In the genomic region with DNA sequence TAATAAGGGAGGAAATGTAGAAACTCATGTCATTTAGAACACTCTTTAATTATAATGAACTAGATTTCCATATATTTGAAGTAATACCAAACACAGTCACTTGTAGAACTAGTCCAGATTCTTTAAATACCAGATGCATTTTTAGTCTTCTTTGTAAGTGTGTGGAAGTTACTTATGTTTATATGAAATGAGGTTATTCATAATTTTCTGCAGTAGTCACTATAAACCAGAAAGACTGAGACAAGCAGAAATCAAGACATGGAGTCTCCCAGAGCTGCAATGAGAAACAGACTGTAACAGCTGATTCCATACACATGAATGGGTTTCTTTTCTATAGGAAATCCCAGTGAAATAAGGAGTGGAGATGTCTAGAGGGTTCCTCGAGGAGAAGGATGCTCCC, we compare ENCODE assay signal across 28 cellular contexts.
"Had no signal": no experiment of that assay in that cellular context is flagged by ENCODE, and none has a peak within 500 bp of the region (broad histone marks: within the 10 kb centered on the region; RNA-seq: fewer than 3 reads in every experiment).

No MANE protein-coding gene starts in this region.

- H3K27me3 ChIP-seq: stomach, suprapubic skin, testis, thyroid gland, tibial nerve, transverse colon, upper lobe of left lung, upper lobe of right lung, uterus, vagina had no signal

- ATAC-seq: stimulated activated effector memory CD8-positive, alpha-beta T cell treated with anti-CD3 and anti-CD28 coated beads, Interleukin-12 subunit alpha, Interleukin-12 subunit beta, amount 100 ng/mL, for 72 hours; stimulated activated memory B cell treated with anti-CD40 and anti-IgM and Interleukin-4, amounts not matched to agents 10 μg/mL and 1 μg/mL and 100 μg/mL, for 72 hours; stimulated activated naive B cell treated with anti-CD40 and anti-IgM and Interleukin-4, amounts not matched to agents 10 μg/mL and 1 μg/mL and 100 μg/mL, for 72 hours; stimulated activated naive CD8-positive, alpha-beta T cell treated with anti-CD3 and anti-CD28 coated beads, Interleukin-15, amount 100 ng/mL, for 72 hours; stimulated activated naive CD8-positive, alpha-beta T cell treated with anti-CD3 and anti-CD28 coated beads, Interleukin-15, Interleukin-2, amounts not matched to agents 100 U/mL and 50 U/mL, for 24 hours; upper lobe of right lung had no signal

- H3K4me1 ChIP-seq: stomach, suprapubic skin, testis, thyroid gland, tibial artery, tibial nerve, transverse colon, upper lobe of left lung, upper lobe of right lung, uterus, vagina had no signal

- H3K4me3 Mint-ChIP-seq: stimulated activated effector memory CD8-positive, alpha-beta T cell treated with anti-CD3 and anti-CD28 coated beads, Interleukin-12 subunit alpha, Interleukin-12 subunit beta, amount 100 ng/mL, for 72 hours; stimulated activated memory B cell treated with anti-CD40 and anti-IgM and Interleukin-4, amounts not matched to agents 10 μg/mL and 1 μg/mL and 100 μg/mL, for 72 hours; stimulated activated naive B cell treated with anti-CD40 and anti-IgM and Interleukin-4, amounts not matched to agents 10 μg/mL and 1 μg/mL and 100 μg/mL, for 72 hours; stimulated activated naive CD8-positive, alpha-beta T cell treated with anti-CD3 and anti-CD28 coated beads, Interleukin-15, amount 100 ng/mL, for 72 hours; stimulated activated naive CD8-positive, alpha-beta T cell treated with anti-CD3 and anti-CD28 coated beads, Interleukin-15, Interleukin-2, amounts not matched to agents 100 ng/mL and 50 ng/mL, for 24 hours; type B pancreatic cell had no signal

- H3K36me3 Mint-ChIP-seq: stimulated activated effector memory CD8-positive, alpha-beta T cell treated with anti-CD3 and anti-CD28 coated beads, Interleukin-12 subunit alpha, Interleukin-12 subunit beta, amount 100 ng/mL, for 72 hours; stimulated activated memory B cell treated with anti-CD40 and anti-IgM and Interleukin-4, amounts not matched to agents 10 μg/mL and 1 μg/mL and 100 μg/mL, for 72 hours; stimulated activated naive B cell treated with anti-CD40 and anti-IgM and Interleukin-4, amounts not matched to agents 10 μg/mL and 1 μg/mL and 100 μg/mL, for 72 hours; type B pancreatic cell had no signal

- H3K27ac Mint-ChIP-seq: stimulated activated effector memory CD8-positive, alpha-beta T cell treated with anti-CD3 and anti-CD28 coated beads, Interleukin-12 subunit alpha, Interleukin-12 subunit beta, amount 100 ng/mL, for 72 hours; stimulated activated memory B cell treated with anti-CD40 and anti-IgM and Interleukin-4, amounts not matched to agents 10 μg/mL and 1 μg/mL and 100 μg/mL, for 72 hours; stimulated activated naive B cell treated with anti-CD40 and anti-IgM and Interleukin-4, amounts not matched to agents 10 μg/mL and 1 μg/mL and 100 μg/mL, for 72 hours; stimulated activated naive CD8-positive, alpha-beta T cell treated with anti-CD3 and anti-CD28 coated beads, Interleukin-15, amount 100 ng/mL, for 72 hours; stimulated activated naive CD8-positive, alpha-beta T cell treated with anti-CD3 and anti-CD28 coated beads, Interleukin-15, Interleukin-2, amounts not matched to agents 100 ng/mL and 50 ng/mL, for 24 hours; type B pancreatic cell had no signal

- H3K27me3 Mint-ChIP-seq: stimulated activated memory B cell treated with anti-CD40 and anti-IgM and Interleukin-4, amounts not matched to agents 10 μg/mL and 1 μg/mL and 100 μg/mL, for 72 hours; stimulated activated naive B cell treated with anti-CD40 and anti-IgM and Interleukin-4, amounts not matched to agents 10 μg/mL and 1 μg/mL and 100 μg/mL, for 72 hours; stimulated activated naive CD8-positive, alpha-beta T cell treated with anti-CD3 and anti-CD28 coated beads, Interleukin-15, amount 100 ng/mL, for 72 hours; stimulated activated naive CD8-positive, alpha-beta T cell treated with anti-CD3 and anti-CD28 coated beads, Interleukin-15, Interleukin-2, amounts not matched to agents 100 ng/mL and 50 ng/mL, for 24 hours had no signal

- H3K4me3 ChIP-seq: stomach, suprapubic skin, testis, thoracic aorta, thyroid gland, tibial artery, tibial nerve, transverse colon, upper lobe of left lung, upper lobe of right lung, uterus, vagina had no signal

- H3K9me3 ChIP-seq: stomach, suprapubic skin, testis, thoracic aorta, thyroid gland, tibial artery, tibial nerve, transverse colon, upper lobe of left lung, upper lobe of right lung, uterus, vagina had no signal

- FAIRE-seq: urothelium cell line had no signal

- H3K4me1 Mint-ChIP-seq: stimulated activated effector memory CD8-positive, alpha-beta T cell treated with anti-CD3 and anti-CD28 coated beads, Interleukin-12 subunit alpha, Interleukin-12 subunit beta, amount 100 ng/mL, for 72 hours; stimulated activated memory B cell treated with anti-CD40 and anti-IgM and Interleukin-4, amounts not matched to agents 10 μg/mL and 1 μg/mL and 100 μg/mL, for 72 hours; stimulated activated naive B cell treated with anti-CD40 and anti-IgM and Interleukin-4, amounts not matched to agents 10 μg/mL and 1 μg/mL and 100 μg/mL, for 72 hours; stimulated activated naive CD8-positive, alpha-beta T cell treated with anti-CD3 and anti-CD28 coated beads, Interleukin-15, amount 100 ng/mL, for 72 hours had no signal

- H3K27ac ChIP-seq: stomach, suprapubic skin, testis, thoracic aorta, thyroid gland, tibial artery, tibial nerve, transverse colon, upper lobe of left lung, upper lobe of right lung, uterus, vagina had no signal

- DNase-seq: stimulated activated CD4-positive, alpha-beta T cell treated with anti-CD3 and anti-CD28 coated beads, Interleukin-2, amount 100 ng/mL, for 48 hours; stimulated activated CD4-positive, alpha-beta T cell treated with anti-CD3 and anti-CD28 coated beads, Interleukin-4, amount 100 ng/mL, for 1 hour; stimulated activated CD4-positive, alpha-beta T cell treated with anti-CD3 and anti-CD28 coated beads, Interleukin-4, amount 100 ng/mL, for 24 hours; stimulated activated CD4-positive, alpha-beta T cell treated with anti-CD3 and anti-CD28 coated beads, Interleukin-4, amount 100 ng/mL, for 4 hours; stimulated activated CD8-positive, alpha-beta memory T cell treated with anti-CD3 and anti-CD28 coated beads, Interleukin-4, amount 100 ng/mL, for 48 hours; stimulated activated naive B cell treated with anti-CD40 and anti-IgM and Interleukin-4, amounts not matched to agents 10 μg/mL and 1 μg/mL and 100 μg/mL, for 72 hours; stimulated activated naive CD4-positive, alpha-beta T cell; stimulated activated naive CD4-positive, alpha-beta T cell treated with Interleukin-2 at 50 U/mL for 16 hours; stimulated activated naive CD8-positive, alpha-beta T cell treated with anti-CD3 and anti-CD28 coated beads, Interleukin-15, amount 100 ng/mL, for 72 hours; stimulated activated naive CD8-positive, alpha-beta T cell treated with anti-CD3 and anti-CD28 coated beads, Interleukin-15, Interleukin-2, amounts not matched to agents 100 U/mL and 50 U/mL, for 24 hours; stomach; substantia nigra; testis; thyroid gland; tibial artery; transverse colon; upper lobe of left lung; upper lobe of right lung; uterus had no signal

- H3K36me3 ChIP-seq: stomach, suprapubic skin, thoracic aorta, thyroid gland, tibial artery, tibial nerve, transverse colon, upper lobe of left lung, upper lobe of right lung, uterus, vagina had no signal
